In genomic region chr17:50199651-50200446, GRCh38 we compare ENCODE assay signal across 8 cellular contexts. TPM values are rescaled to one million over a fixed set of nuclear protein-coding genes. Genes with fewer than 3 reads are reported as not detected.
DNase-seq lines count a peak whose midpoint lies in the region; ATAC-seq and TF ChIP-seq lines count a peak whose summit lies in the region.

No MANE protein-coding gene starts in this region.

- H3K9me3 ChIP-seq in CD8-positive, alpha-beta T cell (ENCODE audit: low read length): no peaks in the 10 kb centered on the region

- H3K27ac ChIP-seq in CD8-positive, alpha-beta T cell (ENCODE audit: low read depth, low read length): no peak overlapping the region

- peaks cover 21% of the 10 kb centered on the region for H3K4me1 ChIP-seq in CD8-positive, alpha-beta T cell (ENCODE audit: insufficient read depth, low read length)

- H3K9me3 Mint-ChIP-seq in CD8-positive, alpha-beta T cell: no peaks in the 10 kb centered on the region
- no peaks in the 10 kb centered on the region for H3K9me3 Mint-ChIP-seq in WTC11

- H3K27me3 ChIP-seq in CD8-positive, alpha-beta T cell (ENCODE audit: insufficient read depth, low read length): peaks cover 12% of the 10 kb centered on the region
- H3K27me3 ChIP-seq in kidney epithelial cell (ENCODE audit: control insufficient read depth, insufficient read depth, low read length): no peaks in the 10 kb centered on the region

- peaks cover 34% of the 10 kb centered on the region for H3K27me3 Mint-ChIP-seq in CD8-positive, alpha-beta T cell (ENCODE audit: low read depth)
- H3K27me3 Mint-ChIP-seq in WTC11 (ENCODE audit: low read depth): peaks cover 46% of the 10 kb centered on the region

- intact Hi-C loops in CD8-positive, alpha-beta T cell (cut with DNase I, micrococcal nuclease): loop anchor here (1.0 kb wide), 5 partner anchors 39 to 173 kb away; partner anchors contain the start of genes PDK2 (in 2 of the 2), EME1 (in 1 of the 2) and MRPL27 (in 1 of the 2)

- peak overlapping the region; percentile 47 for H3K4me3 ChIP-seq in CD8-positive, alpha-beta T cell (ENCODE audit: low read depth, low read length)
- H3K4me3 ChIP-seq in cardiac fibroblast (replicated peaks in 1 of 2; ENCODE audit: low read depth in 2 of 2, low read length in 2 of 2) (peak overlapping the region; percentile 92 to 96), kidney epithelial cell (ENCODE audit: low read depth, low read length) (peak overlapping the region; percentile 55)

- no peaks in the 10 kb centered on the region for H3K36me3 Mint-ChIP-seq in CD8-positive, alpha-beta T cell
- no peaks in the 10 kb centered on the region; the same call in 1 of the 2 replicates for H3K36me3 Mint-ChIP-seq in WTC11

- TF ChIP-seq CTCF in CD8-positive, alpha-beta T cell (IDR thresholded peaks at IDR 0.05): no peak
- TF ChIP-seq CTCF in WTC11 (IDR thresholded peaks at IDR 0.05) (no peak), cardiac fibroblast (IDR thresholded peaks at IDR 0.05; ENCODE audit: low read depth, low read length) (no peak), kidney epithelial cell (IDR thresholded peaks at IDR 0.05; ENCODE audit: insufficient read depth, low read length, poor library complexity, severe bottlenecking) (no peak)

- POLR2A ChIA-PET in CD8-positive, alpha-beta T cell (lab: Charles Lee): interaction anchor here (0.6 kb wide), 1 partner anchor 75 kb away, joined by 3 read pairs; the partner anchor contains the start of gene TMEM92
- POLR2A ChIA-PET in WTC11 (lab: Charles Lee): interaction anchor here (0.6 to 2.6 kb wide), 6 partner anchors 12 to 98 kb away, joined by 3 to 15 read pairs (median 6); no protein-coding TSS in a partner anchor

- H3K4me3 Mint-ChIP-seq in CD8-positive, alpha-beta T cell: peak overlapping the region; percentile 78
- peak overlapping the region; percentile 86 for H3K4me3 Mint-ChIP-seq in WTC11

- H3K27ac Mint-ChIP-seq in CD8-positive, alpha-beta T cell: peak overlapping the region; percentile 71
- H3K27ac Mint-ChIP-seq in WTC11: peak overlapping the region; percentile 85

- peak; percentile 82 for ATAC-seq in CD8-positive, alpha-beta T cell
- ATAC-seq in WTC11: peak; percentile 80
- ATAC-seq in HG03196 (IDR thresholded peaks at IDR 0.05; ENCODE audit: unreplicated experiment): no peak

- H3K4me1 Mint-ChIP-seq in CD8-positive, alpha-beta T cell (ENCODE audit: low read depth): peaks cover 25% of the 10 kb centered on the region
- H3K4me1 Mint-ChIP-seq in WTC11: peaks cover 16% of the 10 kb centered on the region

- DNase-seq in CD8-positive, alpha-beta T cell: peak; percentile 29 to 95 (median 55)
- DNase-seq in GOT3 (lab: John Stamatoyannopoulos, UW) (peak; percentile 79), NCI-H2029 treated with DMSO at 0.1 percent for 48 hours (lab: John Stamatoyannopoulos, UW) (peak; percentile 49), WTC11 (ENCODE audit: low spot score) (peak; percentile 85), cardiac fibroblast (ENCODE audit: low read depth in 2 of 2) (peak; percentile 97 to 99), kidney epithelial cell (ENCODE audit: low read depth) (no peak)
- peak; percentile 80 for DNase-seq in stimulated activated CD4-positive, alpha-beta T cell treated with anti-CD3 and anti-CD28 coated beads, Interleukin-15, amount 100 ng/mL, for 24 hours

- CTCF ChIA-PET in CD8-positive, alpha-beta T cell (lab: Charles Lee): interaction anchor here (0.7 to 8.6 kb wide), 27 partner anchors 12 to 169 kb away, joined by 3 to 140 read pairs (median 4); partner anchors contain the start of gene TMEM92
- CTCF ChIA-PET in WTC11 (lab: Charles Lee): interaction anchor here (0.6 to 15.3 kb wide), 69 partner anchors 12 to 426 kb away, joined by 3 to 514 read pairs (median 5); partner anchors contain the start of genes ITGA3, LRRC59, PPP1R9B and SAMD14

- H3K36me3 ChIP-seq in CD8-positive, alpha-beta T cell (ENCODE audit: insufficient read depth, low read length): no peaks in the 10 kb centered on the region
- H3K36me3 ChIP-seq in kidney epithelial cell (ENCODE audit: control insufficient read depth, insufficient read depth, low read length): no peaks in the 10 kb centered on the region

TF ChIP-seq in WTC11, 78 proteins besides CTCF, POLR2A, EP300 and RAD21 (continues in another document):
- TF ChIP-seq NR3C1 (CRISPR knock-in tag; conservative IDR thresholded peaks at IDR 0.05; ENCODE audit: low read depth) (no peak), ZSCAN18 (CRISPR knock-in tag; IDR thresholded peaks at IDR 0.05) (no peak), PRRX2 (CRISPR knock-in tag; IDR thresholded peaks at IDR 0.05) (no peak), USF1 (CRISPR knock-in tag; IDR thresholded peaks at IDR 0.05) (no peak), CREB1 (CRISPR knock-in tag; IDR thresholded peaks at IDR 0.05) (no peak), TCF7 (CRISPR knock-in tag; IDR thresholded peaks at IDR 0.05; ENCODE audit: low read depth) (no peak), MYBL2 (CRISPR knock-in tag; IDR thresholded peaks at IDR 0.05) (no peak), NR2C2 (CRISPR knock-in tag; IDR thresholded peaks at IDR 0.05) (no peak), ZNF416 (CRISPR knock-in tag; IDR thresholded peaks at IDR 0.05) (no peak), RORB (CRISPR knock-in tag; IDR thresholded peaks at IDR 0.05) (no peak), ZBTB21 (CRISPR knock-in tag; IDR thresholded peaks at IDR 0.05; ENCODE audit: borderline replicate concordance) (peak; percentile 96), EMX1 (CRISPR knock-in tag; IDR thresholded peaks at IDR 0.05) (no peak), AFF4 (CRISPR knock-in tag; IDR thresholded peaks at IDR 0.05; ENCODE audit: borderline replicate concordance) (no peak)

RNA-seq across cellular contexts. Expression of gene COL1A1, which starts 1.6 kb away (rescaled TPM):
- total RNA-seq in CD8-positive, alpha-beta T cell: 10 to 100 TPM; 37.2 to 43.8 TPM
- total RNA-seq in WTC11 (2021) (46.1 to 52.1 TPM (median 50.4 TPM) in 3 replicates), kidney epithelial cell (139 and 176 TPM in 2 replicates)

RNA-seq across cellular contexts. Expression of gene SGCA, which starts 34.0 kb away (rescaled TPM):
- total RNA-seq in CD8-positive, alpha-beta T cell: under 1 TPM in 1 of 2 experiments, not detected in 1; 0.25 TPM
- 0.39 to 1.0 TPM in 2 of 3 replicates, not detected in the other for total RNA-seq in WTC11 (2021)
- not detected in 2 replicates for total RNA-seq in kidney epithelial cell

RNA-seq across cellular contexts. Expression of gene PPP1R9B, which starts 49.4 kb away (rescaled TPM):
- total RNA-seq in CD8-positive, alpha-beta T cell: 10 to 100 TPM; 64.3 TPM
- total RNA-seq in WTC11 (2021) (20.4 to 21.7 TPM (median 20.6 TPM) in 3 replicates), kidney epithelial cell (35.2 and 38.2 TPM in 2 replicates)
